Comparison of ENCODE assay signal across 13 cellular contexts in the genomic region with DNA sequence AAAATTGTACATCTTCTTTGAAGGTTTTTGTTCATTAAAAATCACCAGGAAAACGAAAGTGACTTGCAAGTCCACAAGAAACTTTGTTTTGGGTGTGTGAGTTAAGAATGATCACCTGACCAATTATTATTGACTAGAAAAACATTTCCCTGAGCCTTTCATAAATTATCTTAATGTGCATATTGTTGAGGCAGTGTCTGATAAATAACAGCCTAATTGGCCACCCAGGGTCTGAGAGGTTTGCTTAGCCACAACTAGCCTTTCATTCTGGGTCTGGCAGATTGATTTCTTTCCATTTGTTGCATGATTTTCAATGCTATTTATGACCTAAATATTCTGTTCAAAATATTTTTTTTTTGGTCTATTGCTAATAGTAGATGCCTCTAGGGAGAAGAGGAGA.
DNase-seq lines count a peak whose midpoint lies in the region; ATAC-seq and TF ChIP-seq lines count a peak whose summit lies in the region.
"Had no signal": no experiment of that assay in that cellular context is flagged by ENCODE, and none has a peak within 500 bp of the region (broad histone marks: within the 10 kb centered on the region; RNA-seq: fewer than 3 reads in every experiment).

No MANE protein-coding gene starts in this region.

- DNase-seq in NCI-H1417 (lab: John Stamatoyannopoulos, UW) (peak in 2 of 3 experiments; percentile 63 to 90), NCI-H1417 treated with DMSO at 0.1 percent for 48 hours (lab: John Stamatoyannopoulos, UW) (no peak), NCI-H146 treated with DMSO at 0.1 percent for 48 hours (lab: John Stamatoyannopoulos, UW; ENCODE audit: unreplicated experiment) (peak; percentile 46)
- no peak for DNase-seq in activated CD4-positive, alpha-beta T cell treated with anti-CD3 and anti-CD28 coated beads for 4 hours
- no peak for DNase-seq in activated T-cell treated with anti-CD3 and anti-CD28 coated beads, Interleukin-2, amount 50 U/mL, for 48 hours
- DNase-seq: Calu3, DMS 273 treated with DMSO at 0.1 percent for 48 hours, GOT3, H9 had no signal

- peaks cover 96% of the 10 kb centered on the region for H3K79me2 ChIP-seq in OCI-LY1 (ENCODE audit: insufficient read depth, low read length)

- ATAC-seq in GM21390 (IDR thresholded peaks at IDR 0.05; ENCODE audit: unreplicated experiment), result no peak

- H3K4me1 ChIP-seq in OCI-LY1 (ENCODE audit: insufficient read depth, low read length, severe bottlenecking), result peaks cover 96% of the 10 kb centered on the region

- no peaks in the 10 kb centered on the region for H4K20me1 ChIP-seq in OCI-LY1 (ENCODE audit: insufficient read depth, low read length)

- peaks cover 9% of the 10 kb centered on the region; the same call in 1 of the 2 replicates for H3K36me3 ChIP-seq in OCI-LY1 (ENCODE audit: insufficient read depth, low read length)

- no peaks in the 10 kb centered on the region for H3K9me3 ChIP-seq in OCI-LY1 (ENCODE audit: low read length)

- no peaks in the 10 kb centered on the region for H3K27me3 ChIP-seq in OCI-LY1 (ENCODE audit: insufficient read depth, low read length)

- H3F3A ChIP-seq in OCI-LY1 (ENCODE audit: insufficient read depth, low read length), result no peaks in the 10 kb centered on the region

- H3K9ac ChIP-seq in OCI-LY1 (ENCODE audit: low read length), result no peak overlapping the region

- no peak overlapping the region for H3K4me3 ChIP-seq in OCI-LY1 (ENCODE audit: low read depth, low read length, poor library complexity, severe bottlenecking)
- H3K4me3 ChIP-seq: GM12878 had no signal

- no peaks in the 10 kb centered on the region for H3K9me2 ChIP-seq in OCI-LY1 (ENCODE audit: low read depth, low read length)

- TF ChIP-seq CTCF in OCI-LY1 (IDR thresholded peaks at IDR 0.05; ENCODE audit: low read length), result no peak

- no peak overlapping the region for H2AFZ ChIP-seq in OCI-LY1 (ENCODE audit: low read length)

- H3K27ac ChIP-seq in OCI-LY1 (ENCODE audit: low read depth, low read length, poor library complexity, severe bottlenecking), result peak overlapping the region; percentile 0
- H3K27ac ChIP-seq: 22Rv1 had no signal

- H3K4me2 ChIP-seq in OCI-LY1 (ENCODE audit: low read length), result no peak overlapping the region

Comparison
In these comparisons a context has a peak if more than half of its experiments do, and no peak if none do; other contexts are left out.
1. DNase-seq: peak in NCI-H1417 (2 of 3) and NCI-H146 treated with DMSO at 0.1 percent for 48 hours (single experiment); none in NCI-H1417 treated with DMSO at 0.1 percent for 48 hours (single experiment), activated CD4-positive, alpha-beta T cell treated with anti-CD3 and anti-CD28 coated beads for 4 hours (0 of 2) and activated T-cell treated with anti-CD3 and anti-CD28 coated beads, Interleukin-2, amount 50 U/mL, for 48 hours (0 of 2).